In genomic region chr11:103109818-103110388, GRCh38 we compare ENCODE assay signal across 8 cellular contexts. TPM values are rescaled to one million over a fixed set of nuclear protein-coding genes. Genes with fewer than 3 reads are reported as not detected.
DNase-seq lines count a peak whose midpoint lies in the region; ATAC-seq and TF ChIP-seq lines count a peak whose summit lies in the region.

No MANE protein-coding gene starts in this region.

- peaks cover 24% of the 10 kb centered on the region for H3K4me1 Mint-ChIP-seq in chondrocyte (ENCODE audit: low read depth)

- no peak overlapping the region for H2BK120ac ChIP-seq in mesendoderm (ENCODE audit: low read depth, low read length)

- no peak overlapping the region for H3K4ac ChIP-seq in mesendoderm (ENCODE audit: low read depth, low read length)

- WGBS in mesendoderm (ENCODE audit: extremely low coverage, insufficient coverage, low lambda C conversion rate), result no CpG with 5 or more reads among the region's 26 CpGs

- no peak overlapping the region for H2AK5ac ChIP-seq in mesendoderm (ENCODE audit: low read length)

- H3K18ac ChIP-seq in mesendoderm (ENCODE audit: low read length), result no peak overlapping the region

- DNase-seq in BJ (ENCODE audit: low read depth), result no peak
- peak; percentile 79 for DNase-seq in NCI-H526 treated with DMSO at 0.1 percent for 48 hours (lab: John Stamatoyannopoulos, UW)
- no peak for DNase-seq in chondrocyte (ENCODE audit: low spot score)
- DNase-seq in mesendoderm, result no peak
- DNase-seq in upper lobe of right lung, result no peak
- no peak for DNase-seq in RPMI8226

- H3K79me2 ChIP-seq in mesendoderm (ENCODE audit: control insufficient read depth, insufficient read depth, low read length), result no peaks in the 10 kb centered on the region

- H3K9ac ChIP-seq in mesendoderm (ENCODE audit: low read length), result peak overlapping the region; percentile 74

- intact Hi-C loops in upper lobe of right lung (cut with DNase I), result no loop called here

- H3K4me1 ChIP-seq in mesendoderm (ENCODE audit: control insufficient read depth, low read depth, low read length) (no peaks in the 10 kb centered on the region), upper lobe of right lung (peaks cover 7% of the 10 kb centered on the region)

- H3K23ac ChIP-seq in mesendoderm (ENCODE audit: low read length), result peak overlapping the region; percentile 29

- H3K4me2 ChIP-seq in mesendoderm (ENCODE audit: low read length), result peak overlapping the region; percentile 79

- H3K27me3 ChIP-seq in BJ (ENCODE audit: control insufficient read depth, insufficient read depth, low read length), result no peaks in the 10 kb centered on the region
- H3K27me3 ChIP-seq in mesendoderm (ENCODE audit: insufficient read depth, low read length, poor library complexity), result no peaks in the 10 kb centered on the region
- H3K27me3 ChIP-seq in upper lobe of right lung, result no peaks in the 10 kb centered on the region

- H3K4me3 ChIP-seq in BJ (ENCODE audit: low read depth, low read length) (peak overlapping the region; percentile 93), mesendoderm (ENCODE audit: low read length) (peak overlapping the region; percentile 70), upper lobe of right lung (peak overlapping the region; percentile 68)

- POLR2A ChIA-PET in BJ (lab: Charles Lee), result interaction anchor here (0.8 to 0.9 kb wide), 2 partner anchors 17 to 185 kb away, joined by 3 to 4 read pairs; no protein-coding TSS in a partner anchor

- CTCF ChIA-PET in BJ (lab: Yijun Ruan, JAX), result interaction anchor here (0.7 to 2.7 kb wide), 6 partner anchors 10 to 36 kb away, joined by 3 to 17 read pairs (median 4); partner anchors contain the start of gene DCUN1D5

- ATAC-seq in GM19438 (IDR thresholded peaks at IDR 0.05; ENCODE audit: low read depth, unreplicated experiment) (peak; percentile 31), upper lobe of right lung (no peak), HG02870 (IDR thresholded peaks at IDR 0.05; ENCODE audit: unreplicated experiment) (no peak)

- no peaks in the 10 kb centered on the region for H3K79me1 ChIP-seq in mesendoderm (ENCODE audit: low read length)

- no peak overlapping the region for H2BK15ac ChIP-seq in mesendoderm (replicated peaks; ENCODE audit: low read depth)

- no peak overlapping the region for H3K27ac ChIP-seq in mesendoderm (ENCODE audit: low read depth, low read length)
- H3K27ac ChIP-seq in upper lobe of right lung, result peak overlapping the region; percentile 84

- H3K56ac ChIP-seq in mesendoderm (ENCODE audit: low read length), result peak overlapping the region; percentile 86

- H2BK5ac ChIP-seq in mesendoderm (ENCODE audit: low read length), result no peak overlapping the region

- H3K9me3 Mint-ChIP-seq in chondrocyte (ENCODE audit: low read depth), result no peaks in the 10 kb centered on the region

- H4K8ac ChIP-seq in mesendoderm (ENCODE audit: low read depth, low read length), result no peak overlapping the region

- no peaks in the 10 kb centered on the region for H3K36me3 ChIP-seq in BJ (ENCODE audit: control insufficient read depth, insufficient read depth, low read length)
- H3K36me3 ChIP-seq in mesendoderm (ENCODE audit: control insufficient read depth, insufficient read depth, low read length), result no peaks in the 10 kb centered on the region
- no peaks in the 10 kb centered on the region for H3K36me3 ChIP-seq in upper lobe of right lung

- H3K36me3 Mint-ChIP-seq in chondrocyte (ENCODE audit: low read depth), result peaks cover 3% of the 10 kb centered on the region

- TF ChIP-seq CTCF in BJ (IDR thresholded peaks at IDR 0.05; ENCODE audit: insufficient read depth, low read depth, low read length) (no peak), chondrocyte (IDR thresholded peaks at IDR 0.05) (no peak), upper lobe of right lung (IDR thresholded peaks at IDR 0.05) (no peak)

- H3K27me3 Mint-ChIP-seq in chondrocyte (ENCODE audit: low read depth), result no peaks in the 10 kb centered on the region

- H3K4me3 Mint-ChIP-seq in chondrocyte (ENCODE audit: unreplicated experiment), result peak overlapping the region; percentile 93

- H4K5ac ChIP-seq in mesendoderm (ENCODE audit: low read length), result no peak overlapping the region

- H3K9me3 ChIP-seq in upper lobe of right lung, result no peaks in the 10 kb centered on the region

- peak overlapping the region; percentile 99 for H3K27ac Mint-ChIP-seq in chondrocyte (ENCODE audit: unreplicated experiment)

RNA-seq across cellular contexts. Expression of gene DYNC2H1, which starts 0.7 kb away (rescaled TPM):
- 6.1 and 11.0 TPM in 2 replicates for polyA plus RNA-seq in BJ (2011; rRNA removed)
- 10.5 and 12.7 TPM in 2 replicates for polyA minus RNA-seq in BJ (2011; rRNA and poly(A)+ RNA removed)
- total RNA-seq in chondrocyte (5.7 to 20.1 TPM (median 7.2 TPM) in 3 replicates), upper lobe of right lung (16.2 TPM)
- 3.1 TPM for polyA plus RNA-seq in mesendoderm (2013, experiment 1 of 2)
- 3.2 TPM for polyA plus RNA-seq in mesendoderm (2013, experiment 2 of 2)

RNA-seq across cellular contexts. Expression of gene DCUN1D5, which starts 17.9 kb away (rescaled TPM):
- polyA plus RNA-seq in BJ (2011; rRNA removed), result 27.7 and 39.9 TPM in 2 replicates
- polyA minus RNA-seq in BJ (2011; rRNA and poly(A)+ RNA removed), result 4.2 and 5.6 TPM in 2 replicates
- total RNA-seq in chondrocyte (35.8 to 38.9 TPM (median 37.9 TPM) in 3 replicates), upper lobe of right lung (19.7 TPM)
- 182 TPM for polyA plus RNA-seq in mesendoderm (2013, experiment 1 of 2)
- 180 TPM for polyA plus RNA-seq in mesendoderm (2013, experiment 2 of 2)
